14 cellular contexts compared by ENCODE assay signal in genomic region chr5:81207009-81207408, GRCh38. TPM values are rescaled to one million over a fixed set of nuclear protein-coding genes. Genes with fewer than 3 reads are reported as not detected.
DNase-seq lines count a peak whose midpoint lies in the region; ATAC-seq and TF ChIP-seq lines count a peak whose summit lies in the region.
"Had no signal": no experiment of that assay in that cellular context is flagged by ENCODE, and none has a peak within 500 bp of the region (broad histone marks: within the 10 kb centered on the region; RNA-seq: fewer than 3 reads in every experiment).

No MANE protein-coding gene starts in this region.

- H3K27ac ChIP-seq in mammary epithelial cell (ENCODE audit: insufficient read depth, low read depth, low read length) (no peak overlapping the region), endodermal cell (ENCODE audit: low read depth, low read length) (no peak overlapping the region), testis (no peak overlapping the region)
- H3K27ac ChIP-seq: BLaER1, body of pancreas, vagina had no signal

- DNase-seq in MCF 10A (ENCODE audit: unreplicated experiment) (peak; percentile 8), mammary epithelial cell (no peak), endodermal cell (peak; percentile 81), stromal cell of bone marrow (ENCODE audit: low read depth) (peak; percentile 2), KG1 (lab: John Stamatoyannopoulos, UW) (no peak), testis (no peak)
- DNase-seq: activated CD4-positive, alpha-beta T cell treated with anti-CD3 and anti-CD28 coated beads, Interleukin-2, amount 50 U/mL, for 4 hours; head of caudate nucleus had no signal

- H2AFZ ChIP-seq in mammary epithelial cell (ENCODE audit: low read depth, low read length), result no peak overlapping the region
- H2AFZ ChIP-seq in Loucy (ENCODE audit: low read length), result no peak overlapping the region

- H3K36me3 Mint-ChIP-seq in MCF 10A (ENCODE audit: insufficient read depth, unreplicated experiment), result no peaks in the 10 kb centered on the region
- peaks cover 33% of the 10 kb centered on the region for H3K36me3 Mint-ChIP-seq in endodermal cell (ENCODE audit: low read depth)

- intact Hi-C loops in MCF 10A (cut with micrococcal nuclease) (no loop called here), mammary epithelial cell (cut with micrococcal nuclease) (loop anchor here (5.0 kb wide), 1 partner anchor 90 kb away; no protein-coding TSS in a partner anchor), testis (cut with DNase I; ENCODE audit: low total_unique reads) (no loop called here)

- CTCF ChIA-PET in MCF 10A (lab: Yijun Ruan, JAX), result interaction anchor here (0.8 to 3.8 kb wide), 5 partner anchors 12 to 93 kb away, joined by 3 to 28 read pairs (median 3); no protein-coding TSS in a partner anchor
- CTCF ChIA-PET in mammary epithelial cell (lab: Charles Lee; ENCODE audit: low non-redundant PET), result interaction anchor here (0.6 kb wide), 1 partner anchor 44 kb away, joined by 7 read pairs; no protein-coding TSS in a partner anchor

- no peak for ATAC-seq in GM18520 (IDR thresholded peaks at IDR 0.05; ENCODE audit: unreplicated experiment)
- ATAC-seq: body of pancreas had no signal

- dilution Hi-C loops in mammary epithelial cell (cut with HindIII; ENCODE audit: low sequenced_read_pairs), result no loop called here

- no peak overlapping the region for H3K4me2 ChIP-seq in mammary epithelial cell (ENCODE audit: insufficient read depth, low read depth, low read length)
- H3K4me2 ChIP-seq in Loucy (ENCODE audit: low read depth, low read length, poor library complexity, severe bottlenecking), result no peak overlapping the region
- H3K4me2 ChIP-seq: BLaER1 had no signal

- no peaks in the 10 kb centered on the region for H3K27me3 Mint-ChIP-seq in MCF 10A (ENCODE audit: insufficient read depth, unreplicated experiment)
- H3K27me3 Mint-ChIP-seq in endodermal cell (ENCODE audit: insufficient read depth), result no peaks in the 10 kb centered on the region

- no peaks in the 10 kb centered on the region for H3K79me2 ChIP-seq in mammary epithelial cell (ENCODE audit: insufficient read depth, low read length)
- H3K79me2 ChIP-seq in Loucy (ENCODE audit: insufficient read depth, low read length), result no peaks in the 10 kb centered on the region

- H3K4me3 Mint-ChIP-seq in MCF 10A (ENCODE audit: unreplicated experiment) (no peak overlapping the region), endodermal cell (no peak overlapping the region)

- H3K9me3 Mint-ChIP-seq in MCF 10A (ENCODE audit: unreplicated experiment) (no peaks in the 10 kb centered on the region), endodermal cell (no peaks in the 10 kb centered on the region)

- H3K4me1 Mint-ChIP-seq in MCF 10A (ENCODE audit: insufficient read depth, unreplicated experiment) (no peaks in the 10 kb centered on the region), endodermal cell (peaks cover 3% of the 10 kb centered on the region)

- H3F3A ChIP-seq in Loucy (ENCODE audit: low read depth), result no peaks in the 10 kb centered on the region

- peak; percentile 8 for TF ChIP-seq CTCF in MCF 10A (IDR thresholded peaks at IDR 0.05; ENCODE audit: unreplicated experiment)
- TF ChIP-seq CTCF in mammary epithelial cell (conservative IDR thresholded peaks at IDR 0.05 in 1 of 2, IDR thresholded peaks at IDR 0.05 in 1 of 2; ENCODE audit: extremely low read depth in 1 of 2, insufficient read depth in 1 of 2, low read depth in 1 of 2, low read length in 2 of 2), result peak in 1 of 2 donors; percentile 25
- peak; percentile 65 for TF ChIP-seq CTCF in Loucy (conservative IDR thresholded peaks at IDR 0.05; ENCODE audit: low read length)
- peak; percentile 68 for TF ChIP-seq CTCF in endodermal cell (conservative IDR thresholded peaks at IDR 0.05)
- no peak for TF ChIP-seq CTCF in testis (IDR thresholded peaks at IDR 0.05)

- no peaks in the 10 kb centered on the region for H3K27me3 ChIP-seq in mammary epithelial cell (ENCODE audit: insufficient read depth, low read length)
- H3K27me3 ChIP-seq in Loucy (ENCODE audit: insufficient read depth, low read length, poor library complexity, severe bottlenecking), result no peaks in the 10 kb centered on the region
- no peaks in the 10 kb centered on the region for H3K27me3 ChIP-seq in endodermal cell (ENCODE audit: control insufficient read depth, insufficient read depth, low read length, poor library complexity, severe bottlenecking)
- no peaks in the 10 kb centered on the region for H3K27me3 ChIP-seq in testis
- H3K27me3 ChIP-seq: BLaER1, body of pancreas, vagina had no signal

- in situ Hi-C loops in mammary epithelial cell (cut with MboI; ENCODE audit: low sequenced_read_pairs in 2 of 2), result no loop called here

- no peak overlapping the region for H3K27ac Mint-ChIP-seq in MCF 10A (ENCODE audit: low read depth, unreplicated experiment)
- no peak overlapping the region for H3K27ac Mint-ChIP-seq in endodermal cell

- H4K20me1 ChIP-seq in mammary epithelial cell (ENCODE audit: insufficient read depth, low read length) (no peaks in the 10 kb centered on the region), Loucy (ENCODE audit: insufficient read depth, low read length, poor library complexity, severe bottlenecking) (no peaks in the 10 kb centered on the region)
- H4K20me1 ChIP-seq: BLaER1 had no signal

- POLR2A ChIA-PET in MCF 10A (lab: Yijun Ruan, JAX), result no interaction called here

- BruUV-seq in MCF 10A (replicated peaks; lab: Mats Ljungman, UMichigan), result no TSS peak
- BruUV-seq in mammary epithelial cell (replicated peaks; lab: Mats Ljungman, UMichigan), result no TSS peak

- H3K4me1 ChIP-seq in mammary epithelial cell (ENCODE audit: insufficient read depth, low read length) (peaks cover 9% of the 10 kb centered on the region), Loucy (ENCODE audit: insufficient read depth, low read length, poor library complexity, severe bottlenecking) (no peaks in the 10 kb centered on the region), endodermal cell (ENCODE audit: control insufficient read depth, insufficient read depth, low read length) (no peaks in the 10 kb centered on the region), testis (no peaks in the 10 kb centered on the region)
- H3K4me1 ChIP-seq: BLaER1, vagina had no signal

- H3K9ac ChIP-seq in mammary epithelial cell (ENCODE audit: insufficient read depth, low read length) (no peak overlapping the region), Loucy (ENCODE audit: low read depth, low read length, poor library complexity, severe bottlenecking) (no peak overlapping the region), endodermal cell (ENCODE audit: extremely low read depth, low read length, poor library complexity, severe bottlenecking) (no peak overlapping the region)
- H3K9ac ChIP-seq: BLaER1 had no signal

- no peak overlapping the region for H3K4me3 ChIP-seq in mammary epithelial cell (replicated peaks in 1 of 3; ENCODE audit: insufficient read depth in 1 of 3, low read depth in 2 of 3, low read length in 3 of 3)
- no peak overlapping the region for H3K4me3 ChIP-seq in Loucy (ENCODE audit: low read length, poor library complexity, severe bottlenecking)
- H3K4me3 ChIP-seq in endodermal cell (ENCODE audit: low read length), result no peak overlapping the region
- no peak overlapping the region for H3K4me3 ChIP-seq in testis
- H3K4me3 ChIP-seq: BLaER1, body of pancreas, vagina had no signal

- TF ChIP-seq POLR2A in testis (IDR thresholded peaks at IDR 0.05), result no peak

- H3K9me3 ChIP-seq in mammary epithelial cell (replicated peaks; ENCODE audit: insufficient read depth, low read length), result no peaks in the 10 kb centered on the region
- H3K9me3 ChIP-seq in Loucy (ENCODE audit: insufficient read depth, low read depth, low read length), result no peaks in the 10 kb centered on the region
- peaks cover 6% of the 10 kb centered on the region for H3K9me3 ChIP-seq in endodermal cell (ENCODE audit: control insufficient read depth, low read length)
- H3K9me3 ChIP-seq in testis, result no peaks in the 10 kb centered on the region
- H3K9me3 ChIP-seq: BLaER1, body of pancreas, vagina had no signal

- 82% methylated on average over 5 of the region's 5 CpGs for WGBS in mammary epithelial cell (ENCODE audit: low coverage, missing lambda C conversion rate)
- WGBS in endodermal cell (ENCODE audit: insufficient coverage in 1 of 2, insufficient read length in 1 of 2), 2 experiments, result 67 to 75% methylated on average over 5 of the region's 5 CpGs
- 88 to 89% methylated on average over 5 of the region's 5 CpGs for WGBS in testis, 2 donors

- no peaks in the 10 kb centered on the region for H3K9me2 ChIP-seq in Loucy (replicated peaks; ENCODE audit: low read depth, low read length)

- no peaks in the 10 kb centered on the region for H3K36me3 ChIP-seq in mammary epithelial cell (ENCODE audit: insufficient read depth, low read length)
- no peaks in the 10 kb centered on the region for H3K36me3 ChIP-seq in Loucy (ENCODE audit: insufficient read depth, low read length)
- H3K36me3 ChIP-seq in endodermal cell (ENCODE audit: control insufficient read depth, insufficient read depth, low read length), result peaks cover 36% of the 10 kb centered on the region
- no peaks in the 10 kb centered on the region for H3K36me3 ChIP-seq in testis (ENCODE audit: low read depth, missing control alignments)
- H3K36me3 ChIP-seq: BLaER1, vagina had no signal

RNA-seq across cellular contexts. Expression of gene CKMT2, which starts 26.1 kb away (rescaled TPM):
- total RNA-seq in MCF 10A (2022) (not detected in 2 replicates), mammary epithelial cell (under 1 TPM in 1 of 2 donors, not detected in 1; 0.33 TPM), endodermal cell (1 to 10 TPM; 2.1 to 2.3 TPM), testis (10 to 100 TPM; 25.4 to 27.6 TPM)
- polyA plus RNA-seq in mammary epithelial cell (not detected), testis (ENCODE audit: insufficient read depth, low read depth, low replicate concordance) (13.7 TPM)
- polyA minus RNA-seq in mammary epithelial cell, result not detected
- polyA plus RNA-seq in endodermal cell (2013, experiment 1 of 2), result 0.75 TPM
- 0.54 TPM for polyA plus RNA-seq in endodermal cell (2013, experiment 2 of 2)
- polyA plus RNA-seq: neural cell had no signal

Comparison
In these comparisons a context has a peak if more than half of its experiments do, and no peak if none do; other contexts are left out.
1. DNase-seq: peak in MCF 10A (single experiment), endodermal cell (single experiment) and stromal cell of bone marrow (single experiment); none in mammary epithelial cell (single experiment), KG1 (single experiment) and testis (single experiment).
2. CTCF ChIP-seq: peak in MCF 10A (single experiment), Loucy (single experiment) and endodermal cell (single experiment); none in testis (0 of 3).
3. RNA of gene CKMT2, which starts 26.1 kb away (total RNA-seq): 25.4 to 27.6 TPM in testis; 2.1 to 2.3 TPM in endodermal cell, 0.33 TPM in mammary epithelial cell and not detected in MCF 10A; every median in the first group is over 4 times any median in the second.